Comparison of ENCODE assay signal across 15 cellular contexts in the genomic region with DNA sequence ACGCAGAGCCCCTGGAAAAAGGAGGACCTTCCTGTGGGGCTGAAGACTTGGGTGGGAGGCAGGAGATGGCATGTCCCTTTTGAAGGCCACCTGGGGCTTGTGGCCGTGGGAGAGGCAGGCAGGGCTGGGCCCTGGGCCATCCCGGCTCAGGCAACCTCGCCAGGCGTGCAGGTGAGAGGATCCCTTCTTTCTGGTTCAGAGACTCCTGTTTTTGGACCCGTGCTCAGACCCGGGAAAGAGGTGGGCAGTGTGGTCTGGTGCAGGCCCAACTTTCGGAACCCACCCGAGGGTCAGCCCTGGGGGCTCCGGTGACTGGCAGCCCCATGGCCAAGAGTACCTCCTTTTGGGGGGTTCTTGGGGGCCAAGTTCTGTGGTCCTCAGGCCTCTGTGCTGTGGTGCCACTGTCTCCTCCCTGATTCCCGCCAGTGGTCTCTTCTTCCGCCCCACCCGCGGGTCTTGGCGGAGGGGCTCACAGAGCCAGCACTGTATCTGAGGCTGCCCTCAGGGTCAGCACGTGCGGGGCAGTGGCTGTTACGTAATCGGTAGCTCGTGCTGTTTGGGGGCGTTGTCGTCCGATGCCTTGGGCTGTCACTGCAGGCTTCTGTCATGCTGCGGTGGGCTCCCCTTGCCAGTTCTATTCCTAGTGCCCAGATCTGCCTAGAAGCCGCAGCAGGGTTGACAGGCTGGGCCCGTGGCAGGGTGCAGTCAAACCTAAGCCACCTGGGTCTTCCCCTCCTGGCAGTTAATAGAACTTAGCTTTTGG. TPM values are rescaled to one million over a fixed set of nuclear protein-coding genes. Genes with fewer than 3 reads are reported as not detected.
DNase-seq lines count a peak whose midpoint lies in the region; ATAC-seq, FAIRE-seq and TF ChIP-seq lines count a peak whose summit lies in the region.
"Had no signal": no experiment of that assay in that cellular context is flagged by ENCODE, and none has a peak within 500 bp of the region (broad histone marks: within the 10 kb centered on the region; RNA-seq: fewer than 3 reads in every experiment).

No MANE protein-coding gene starts in this region.

- BruUV-seq in K562 (replicated peaks; lab: Mats Ljungman, UMichigan) (no TSS peak), HepG2 (replicated peaks; lab: Mats Ljungman, UMichigan) (no TSS peak)

- peaks cover 13% of the 10 kb centered on the region for H4K20me1 ChIP-seq in K562 (replicated peaks; ENCODE audit: control insufficient read depth, insufficient read depth, low read length)
- peaks cover 42% of the 10 kb centered on the region; the same call in 1 of the 2 replicates for H4K20me1 ChIP-seq in HepG2 (ENCODE audit: insufficient read depth, low read length)

- H2AFZ ChIP-seq in K562 (ENCODE audit: low read depth, low read length) (no peak overlapping the region), HepG2 (ENCODE audit: low read length) (no peak overlapping the region)

- no peak for TF ChIP-seq CTCF in K562 (IDR thresholded peaks at IDR 0.05 in 2 of 3, conservative IDR thresholded peaks at IDR 0.05 in 1 of 3; ENCODE audit: insufficient read depth in 2 of 3, low read depth in 1 of 3, low read length in 3 of 3)
- no peak for TF ChIP-seq CTCF in heart left ventricle (IDR thresholded peaks at IDR 0.05)
- TF ChIP-seq CTCF in HepG2 (CRISPR knock-in tag; IDR thresholded peaks at IDR 0.05) = no peak
- no peak for TF ChIP-seq CTCF in thyroid gland (IDR thresholded peaks at IDR 0.05)
- TF ChIP-seq CTCF in sigmoid colon (IDR thresholded peaks at IDR 0.05) = no peak

- ATAC-seq in K562 = no peak
- peak; percentile 33 to 71 (median 50) for ATAC-seq in heart left ventricle
- ATAC-seq in HepG2 = no peak; the same call in 2 of the 3 replicates
- ATAC-seq in GM19395 (IDR thresholded peaks at IDR 0.05; ENCODE audit: unreplicated experiment) = no peak

- FAIRE-seq in K562 (lab: Jason Lieb, UNC) (no peak), HepG2 (lab: Jason Lieb, UNC) (no peak)
- FAIRE-seq: RCC 7860 had no signal

- H3K4me1 ChIP-seq in K562 (replicated peaks in 1 of 2; ENCODE audit: control insufficient read depth in 2 of 2, insufficient read depth in 2 of 2, low read length in 2 of 2) (peaks cover 0 to 28% of the 10 kb centered on the region in 2 experiments; a peak in 2 of 5 replicates), heart left ventricle (peaks cover 0 to 32% (median 20%) of the 10 kb centered on the region in 12 donors), HepG2 (ENCODE audit: insufficient read depth, low read length) (no peaks in the 10 kb centered on the region; the same call in 1 of the 2 replicates), thyroid gland (peaks cover 67 to 68% of the 10 kb centered on the region in 2 donors), sigmoid colon (peaks cover 0 to 18% (median 7%) of the 10 kb centered on the region in 4 donors)
- H3K4me1 ChIP-seq: Caco-2 had no signal

- H3K27me3 ChIP-seq in K562 (ENCODE audit: control insufficient read depth in 2 of 2, insufficient read depth in 2 of 2, low read length in 2 of 2) = no peaks in the 10 kb centered on the region
- H3K27me3 ChIP-seq in heart left ventricle = no peaks in the 10 kb centered on the region
- no peaks in the 10 kb centered on the region for H3K27me3 ChIP-seq in HepG2 (ENCODE audit: control insufficient read depth in 1 of 2, insufficient read depth in 2 of 2, low read length in 2 of 2)
- H3K27me3 ChIP-seq in thyroid gland = no peaks in the 10 kb centered on the region
- H3K27me3 ChIP-seq in sigmoid colon = no peaks in the 10 kb centered on the region

- no peaks in the 10 kb centered on the region for H3K9me3 ChIP-seq in K562 (replicated peaks; ENCODE audit: control insufficient read depth, insufficient read depth, low read depth, low read length)
- H3K9me3 ChIP-seq in heart left ventricle = peaks cover 0 to 9% (median 0%) of the 10 kb centered on the region in 12 donors
- H3K9me3 ChIP-seq in HepG2 (ENCODE audit: low read length) = no peaks in the 10 kb centered on the region
- no peaks in the 10 kb centered on the region for H3K9me3 ChIP-seq in thyroid gland
- H3K9me3 ChIP-seq in sigmoid colon = no peaks in the 10 kb centered on the region
- H3K9me3 ChIP-seq: Caco-2 had no signal

- H3K79me2 ChIP-seq in K562 (ENCODE audit: control insufficient read depth, insufficient read depth, low read length) (peaks cover 67% of the 10 kb centered on the region), HepG2 (ENCODE audit: insufficient read depth, low read length) (peaks cover 57% of the 10 kb centered on the region)

- H3K4me2 ChIP-seq in K562 (ENCODE audit: insufficient read depth, low read length) (no peak overlapping the region), HepG2 (ENCODE audit: low read depth, low read length) (no peak overlapping the region)

- H3K9ac ChIP-seq in K562 (ENCODE audit: insufficient read depth in 1 of 2, low read depth in 2 of 2, low read length in 2 of 2) (peak overlapping the region in 1 of 2 experiments; percentile 45; a peak in 1 of 4 replicates), HepG2 (ENCODE audit: insufficient read depth, low read depth, low read length) (no peak overlapping the region)

- TF ChIP-seq POLR2A in K562 (conservative IDR thresholded peaks at IDR 0.05) (no peak), heart left ventricle (IDR thresholded peaks at IDR 0.05) (no peak), HepG2 (IDR thresholded peaks at IDR 0.05; ENCODE audit: insufficient read depth in 1 of 2, low read depth in 2 of 2, low read length in 2 of 2) (no peak), thyroid gland (IDR thresholded peaks at IDR 0.05) (no peak), sigmoid colon (IDR thresholded peaks at IDR 0.05) (no peak)

- intact Hi-C loops in K562 (cut with micrococcal nuclease) (no loop called here), heart left ventricle (cut with DNase I) (no loop called here), HepG2 (cut with micrococcal nuclease; ENCODE audit: unreplicated experiment) (no loop called here), thyroid gland (cut with DNase I) (no loop called here), sigmoid colon (cut with DNase I) (no loop called here), posterior vena cava (cut with DNase I) (no loop called here)

- TF ChIP-seq EP300 in K562 (IDR thresholded peaks at IDR 0.05; ENCODE audit: low read length) = no peak
- no peak for TF ChIP-seq EP300 in HepG2 (IDR thresholded peaks at IDR 0.05; ENCODE audit: low read depth in 2 of 2, low read length in 2 of 2)
- TF ChIP-seq EP300 in HepG2 (CRISPR knock-in tag; IDR thresholded peaks at IDR 0.05; ENCODE audit: borderline replicate concordance) = no peak
- no peak for TF ChIP-seq EP300 in sigmoid colon (IDR thresholded peaks at IDR 0.05)

- H3K27ac ChIP-seq in K562 (ENCODE audit: extremely low read depth, low read depth, low read length) (no peak overlapping the region), heart left ventricle (peak overlapping the region in 4 of 12 donors; percentile 13 to 44 (median 32)), HepG2 (ENCODE audit: extremely low read length, insufficient read depth, low read length) (no peak overlapping the region), thyroid gland (peak overlapping the region; percentile 90 to 95 (median 91)), sigmoid colon (no peak overlapping the region)

- CTCF ChIA-PET in K562 (lab: Yijun Ruan, JAX; ENCODE audit: low intra/inter-chr PET ratio) = no interaction called here
- CTCF ChIA-PET in HepG2 (lab: Yijun Ruan, JAX; ENCODE audit: low intra/inter-chr PET ratio, low total read pairs) = no interaction called here

- H3K4me3 ChIP-seq in K562 (no peak overlapping the region), heart left ventricle (no peak overlapping the region), HepG2 (replicated peaks in 1 of 3; ENCODE audit: insufficient read depth in 1 of 3, low read depth in 2 of 3, low read length in 3 of 3) (no peak overlapping the region), thyroid gland (replicated peaks in 1 of 3) (no peak overlapping the region), sigmoid colon (no peak overlapping the region)

- in situ Hi-C loops in K562 (cut with MboI) (no loop called here), HepG2 (cut with HindIII; ENCODE audit: extremely low pct_ligation_motif_present, low pct_unique_long_range_greater_than_20kb) (no loop called here)

- DNase-seq in K562 (ENCODE audit: extremely low read depth in 1 of 4, low spot score in 3 of 4) = no peak
- DNase-seq in heart left ventricle = no peak
- no peak for DNase-seq in HepG2 (ENCODE audit: low spot score)
- DNase-seq in thyroid gland = peak; percentile 44 to 59
- DNase-seq in sigmoid colon = no peak
- DNase-seq in posterior vena cava (ENCODE audit: low spot score) = no peak
- DNase-seq: Caco-2, DMS153, Kasumi-1, NCI-H1105 treated with DMSO at 0.1 percent for 48 hours, NCI-H187 treated with DMSO at 0.1 percent for 48 hours, NCI-H446, NCI-H69 had no signal

- H3K36me3 ChIP-seq in K562 (ENCODE audit: control insufficient read depth, insufficient read depth, low read length) (peaks cover 9% of the 10 kb centered on the region; the same call in 2 of the 3 replicates), heart left ventricle (peaks cover 0 to 11% (median 6%) of the 10 kb centered on the region in 9 donors), HepG2 (replicated peaks in 1 of 2; ENCODE audit: control insufficient read depth in 1 of 2, insufficient read depth in 2 of 2, low read length in 2 of 2) (peaks cover 4 to 13% of the 10 kb centered on the region in 2 experiments; a peak in 3 of 5 replicates), thyroid gland (peaks cover 5% of the 10 kb centered on the region in 2 donors), sigmoid colon (peaks cover 0 to 9% (median 4%) of the 10 kb centered on the region in 4 donors)

- POLR2A ChIA-PET in K562 (lab: Yijun Ruan, JAX) (no interaction called here), HepG2 (lab: Yijun Ruan, JAX) (no interaction called here)

- TF ChIP-seq RAD21 in K562 (CRISPR knock-in tag; conservative IDR thresholded peaks at IDR 0.05 in 1 of 2, IDR thresholded peaks at IDR 0.05 in 1 of 2) (no peak), HepG2 (CRISPR knock-in tag; IDR thresholded peaks at IDR 0.05) (no peak)

- peaks cover 13% of the 10 kb centered on the region for H3K9me1 ChIP-seq in K562 (ENCODE audit: control insufficient read depth, insufficient read depth, low read length)

- 82% methylated on average over 26 of the region's 26 CpGs for WGBS in K562 (ENCODE audit: insufficient coverage, low coverage, missing lambda C conversion rate)
- WGBS in heart left ventricle, 4 donors = 76 to 83% (median 80%) methylated on average over 12 to 26 of the region's 26 CpGs
- 83% methylated on average over 17 of the region's 26 CpGs for WGBS in HepG2 (ENCODE audit: low lambda C conversion rate)
- 77 to 81% methylated on average over 19 to 20 of the region's 26 CpGs for WGBS in thyroid gland, 2 donors
- WGBS in sigmoid colon, 2 donors = 92 to 93% methylated on average over 26 of the region's 26 CpGs

RNA-seq across cellular contexts. Expression of a gene that starts 42.7 kb away (rescaled TPM):
- 107 and 202 TPM in 2 replicates for total RNA-seq in K562 (2011; cell fraction: chromatin; rRNA removed; ENCODE audit: low replicate concordance)
- total RNA-seq in K562 (2011; cell fraction: nucleolus; rRNA removed) = 89.1 and 93.6 TPM in 2 replicates
- total RNA-seq in K562 (2011; cell fraction: nucleoplasm; rRNA removed) = 45.3 and 67.9 TPM in 2 replicates
- total RNA-seq in K562 (2014; rRNA removed) = 11.0 and 12.0 TPM in 2 replicates
- total RNA-seq in K562 (2014; rRNA removed; fragmentation: Illumina TruSeq; extraction: Trizol) = 3.6 and 4.5 TPM in 2 replicates
- 7.3 and 7.7 TPM in 2 replicates for total RNA-seq in K562 (2015; rRNA removed; fragmentation: Illumina TruSeq; extraction: Trizol)
- total RNA-seq in K562 (2021) = 29.9 TPM in 2 replicates
- 11.2 and 20.3 TPM in 2 replicates for polyA plus RNA-seq in K562 (2011; rRNA removed)
- polyA plus RNA-seq in K562 (2011; cell fraction: cytosol; rRNA removed) = 10.4 and 17.7 TPM in 2 replicates
- polyA plus RNA-seq in K562 (2011; cell fraction: nucleus; rRNA removed) = 25.6 and 35.2 TPM in 2 replicates
- polyA plus RNA-seq in K562 (2012) = 16.8 and 24.0 TPM in 2 replicates
- 5.1 and 10.5 TPM in 2 replicates for polyA plus RNA-seq in K562 (2014; fragmentation: Illumina TruSeq; extraction: Trizol)
- polyA plus RNA-seq in K562 (2014; fragmentation: Nextera tagmentation; extraction: Ambion mirVana) = under 1 TPM; 0.21 to 0.25 TPM
- 11.5 and 13.7 TPM in 2 replicates for polyA plus RNA-seq in K562 (2014; rRNA removed)
- 10.5 and 14.0 TPM in 2 replicates for polyA minus RNA-seq in K562 (2011; rRNA and poly(A)+ RNA removed)
- polyA minus RNA-seq in K562 (2011; cell fraction: cytosol; rRNA and poly(A)+ RNA removed) = 34.8 and 59.5 TPM in 2 replicates
- 26.9 and 35.7 TPM in 2 replicates for polyA minus RNA-seq in K562 (2011; cell fraction: nucleus; rRNA and poly(A)+ RNA removed)
- 10 to 100 TPM; 21.5 to 36.5 (median 28.1) TPM for total RNA-seq in heart left ventricle
- polyA plus RNA-seq in heart left ventricle = 10 to 100 TPM; 22.6 to 24.3 TPM
- total RNA-seq in HepG2 (2016; rRNA removed; fragmentation: Illumina TruSeq; extraction: Trizol) = 4.4 and 4.9 TPM in 2 replicates
- 8.2 and 11.5 TPM in 2 replicates for total RNA-seq in HepG2 (2016; cell fraction: cytosol; rRNA removed; fragmentation: Illumina TruSeq; extraction: Trizol; ENCODE audit: low read depth)
- total RNA-seq in HepG2 (2016; cell fraction: insoluble cytoplasmic fraction; rRNA removed; fragmentation: Illumina TruSeq; extraction: Trizol) = 3.5 and 4.9 TPM in 2 replicates
- total RNA-seq in HepG2 (2016; cell fraction: membrane; rRNA removed; fragmentation: Illumina TruSeq; extraction: Trizol) = 3.1 and 3.8 TPM in 2 replicates
- 3.9 and 4.5 TPM in 2 replicates for total RNA-seq in HepG2 (2016; cell fraction: nucleus; rRNA removed; fragmentation: Illumina TruSeq; extraction: Trizol)
- 14.6 and 18.6 TPM in 2 replicates for polyA plus RNA-seq in HepG2 (2011; rRNA removed)
- 6.9 and 11.2 TPM in 2 replicates for polyA plus RNA-seq in HepG2 (2011; cell fraction: cytosol; rRNA removed)
- polyA plus RNA-seq in HepG2 (2011; cell fraction: nucleus; rRNA removed) = 33.5 and 43.5 TPM in 2 replicates
- polyA plus RNA-seq in HepG2 (2012) = 13.7 TPM in 2 replicates
- polyA plus RNA-seq in HepG2 (2016; cell fraction: cytosol; fragmentation: Illumina TruSeq; extraction: Trizol; ENCODE audit: low read depth) = 0.49 and 0.51 TPM in 2 replicates
- polyA plus RNA-seq in HepG2 (2016; cell fraction: insoluble cytoplasmic fraction; fragmentation: Illumina TruSeq; extraction: Trizol; ENCODE audit: low read depth) = 4.1 and 5.2 TPM in 2 replicates
- 0.86 and 1.2 TPM in 2 replicates for polyA plus RNA-seq in HepG2 (2016; cell fraction: membrane; fragmentation: Illumina TruSeq; extraction: Trizol; ENCODE audit: low read depth)
- 7.8 and 9.0 TPM in 2 replicates for polyA plus RNA-seq in HepG2 (2016; cell fraction: nucleus; fragmentation: Illumina TruSeq; extraction: Trizol; ENCODE audit: insufficient read depth, low read depth)
- polyA minus RNA-seq in HepG2 (2011; rRNA and poly(A)+ RNA removed; ENCODE audit: low replicate concordance) = 27.9 and 166 TPM in 2 replicates
- 29.8 and 30.8 TPM in 2 replicates for polyA minus RNA-seq in HepG2 (2011; cell fraction: cytosol; rRNA and poly(A)+ RNA removed)
- polyA minus RNA-seq in HepG2 (2011; cell fraction: nucleus; rRNA and poly(A)+ RNA removed) = 29.2 and 30.7 TPM in 2 replicates
- 10 to 100 TPM; 44.3 to 87.2 (median 75.8) TPM for total RNA-seq in thyroid gland
- total RNA-seq in sigmoid colon = 10 to 100 TPM; 20.7 to 46.5 (median 28.8) TPM
- polyA plus RNA-seq in sigmoid colon = 10 to 100 TPM in 2 of 3 donors, 1 to 10 TPM in 1; 7.2 to 24.0 (median 11.3) TPM
- 10 to 100 TPM; 31.0 to 31.4 TPM for total RNA-seq in posterior vena cava

Comparison
In these comparisons a context has a peak if more than half of its experiments do, and no peak if none do; other contexts are left out.
1. ATAC-seq: peak in heart left ventricle (4 of 4); none in K562 (single experiment), HepG2 (single experiment) and GM19395 (single experiment).
2. DNase-seq: peak in thyroid gland (2 of 2); none in K562 (0 of 4), heart left ventricle (0 of 5), HepG2 (single experiment), sigmoid colon (single experiment) and posterior vena cava (single experiment).
3. H3K27ac ChIP-seq: peak in thyroid gland (3 of 3); none in K562 (single experiment), HepG2 (single experiment) and sigmoid colon (0 of 4).